In genomic region chr6:156191895-156192294, GRCh38 we compare ENCODE assay signal across 21 cellular contexts.
A peak's percentile ranks its signal among the peaks of the same experiment; 100 is the strongest.
DNase-seq lines count a peak whose midpoint lies in the region; ATAC-seq and TF ChIP-seq lines count a peak whose summit lies in the region.
"Had no signal": no experiment of that assay in that cellular context is flagged by ENCODE, and none has a peak within 500 bp of the region (broad histone marks: within the 10 kb centered on the region; RNA-seq: fewer than 3 reads in every experiment).

No MANE protein-coding gene starts in this region.

- no peak overlapping the region for H3K4me3 Mint-ChIP-seq in activated T-cell treated with anti-CD3 and anti-CD28 coated beads, Interleukin-2, amount 50 U/mL, for 4 hours
- no peak overlapping the region for H3K4me3 Mint-ChIP-seq in stimulated activated naive B cell treated with anti-CD40 and anti-IgM and Interleukin-4, amounts not matched to agents 10 μg/mL and 1 μg/mL and 100 μg/mL, for 72 hours
- H3K4me3 Mint-ChIP-seq: brain; CD8-positive, alpha-beta T cell; type B pancreatic cell had no signal

- H3K4me1 ChIP-seq in Loucy (ENCODE audit: insufficient read depth, low read length, poor library complexity, severe bottlenecking) (peaks cover 31% of the 10 kb centered on the region), upper lobe of right lung (no peaks in the 10 kb centered on the region), heart right ventricle (no peaks in the 10 kb centered on the region)
- H3K4me1 ChIP-seq: colonic mucosa, heart left ventricle, lower lobe of right lung, right atrium auricular region had no signal

- H3K27me3 ChIP-seq in Loucy (ENCODE audit: insufficient read depth, low read length, poor library complexity, severe bottlenecking) = no peaks in the 10 kb centered on the region
- no peaks in the 10 kb centered on the region for H3K27me3 ChIP-seq in upper lobe of right lung
- peaks cover 0 to 4% (median 0%) of the 10 kb centered on the region in 7 donors for H3K27me3 ChIP-seq in heart right ventricle
- H3K27me3 ChIP-seq: colonic mucosa, heart left ventricle, right atrium auricular region had no signal

- WGBS in heart right ventricle, 2 donors = 76 to 79% methylated on average over 3 of the region's 3 CpGs

- intact Hi-C loops in upper lobe of right lung (cut with DNase I) (no loop called here), heart right ventricle (cut with DNase I) (no loop called here)

- peaks cover 4% of the 10 kb centered on the region for H3K9me3 Mint-ChIP-seq in activated T-cell treated with anti-CD3 and anti-CD28 coated beads, Interleukin-2, amount 50 U/mL, for 4 hours
- peaks cover 3 to 4% of the 10 kb centered on the region in 2 donors for H3K9me3 Mint-ChIP-seq in stimulated activated naive B cell treated with anti-CD40 and anti-IgM and Interleukin-4, amounts not matched to agents 10 μg/mL and 1 μg/mL and 100 μg/mL, for 72 hours

- H3K27ac ChIP-seq in upper lobe of right lung = no peak overlapping the region
- H3K27ac ChIP-seq in heart right ventricle = no peak overlapping the region
- H3K27ac ChIP-seq: colonic mucosa, GM23248, heart left ventricle, lower lobe of right lung, right atrium auricular region, VCaP had no signal

- H3K4me3 ChIP-seq in Loucy (ENCODE audit: low read length, poor library complexity, severe bottlenecking) (peak overlapping the region; percentile 53), upper lobe of right lung (no peak overlapping the region), heart right ventricle (no peak overlapping the region)
- H3K4me3 ChIP-seq: colonic mucosa, GM23248, heart left ventricle, K562, lower lobe of right lung, right atrium auricular region had no signal

- no peak overlapping the region for H3K27ac Mint-ChIP-seq in stimulated activated naive B cell treated with anti-CD40 and anti-IgM and Interleukin-4, amounts not matched to agents 10 μg/mL and 1 μg/mL and 100 μg/mL, for 72 hours
- H3K27ac Mint-ChIP-seq: brain; CD8-positive, alpha-beta T cell; type B pancreatic cell had no signal

- no peaks in the 10 kb centered on the region for H3K9me2 ChIP-seq in Loucy (replicated peaks; ENCODE audit: low read depth, low read length)

- H3F3A ChIP-seq in Loucy (ENCODE audit: low read depth) = no peaks in the 10 kb centered on the region

- peak; percentile 96 for ATAC-seq in activated T-cell treated with anti-CD3 and anti-CD28 coated beads, Interleukin-2, amount 50 U/mL, for 4 hours
- ATAC-seq in GM21576 (IDR thresholded peaks at IDR 0.05; ENCODE audit: unreplicated experiment) = peak; percentile 44
- ATAC-seq in stimulated activated naive B cell treated with anti-CD40 and anti-IgM and Interleukin-4, amounts not matched to agents 10 μg/mL and 1 μg/mL and 100 μg/mL, for 72 hours (replicated peaks) = peak; percentile 39 to 78
- ATAC-seq in upper lobe of right lung = no peak
- ATAC-seq in heart right ventricle = no peak
- ATAC-seq: CD8-positive, alpha-beta T cell; heart left ventricle; K562; lower lobe of right lung had no signal

- no peak for TF ChIP-seq CTCF in Loucy (conservative IDR thresholded peaks at IDR 0.05; ENCODE audit: low read length)
- no peak for TF ChIP-seq CTCF in upper lobe of right lung (IDR thresholded peaks at IDR 0.05)
- TF ChIP-seq CTCF in heart right ventricle (IDR thresholded peaks at IDR 0.05) = no peak

- DNase-seq in activated T-cell treated with anti-CD3 and anti-CD28 coated beads, Interleukin-2, amount 50 U/mL, for 4 hours = no peak
- no peak for DNase-seq in activated T-cell treated with anti-CD3 and anti-CD28 coated beads, Interleukin-2, amount 50 U/mL, for 1 hour
- DNase-seq in stimulated activated naive B cell treated with anti-CD40 and anti-IgM and Interleukin-4, amounts not matched to agents 10 μg/mL and 1 μg/mL and 100 μg/mL, for 72 hours = no peak
- no peak for DNase-seq in upper lobe of right lung
- no peak for DNase-seq in OCI-M1 (lab: John Stamatoyannopoulos, UW)
- no peak for DNase-seq in heart right ventricle
- DNase-seq: CD8-positive, alpha-beta T cell; colonic mucosa; GM23248; heart left ventricle; lower lobe of right lung; MV-4-11; NCI-H1930; stimulated activated naive CD4-positive, alpha-beta T cell treated with Interleukin-2 at 50 U/mL for 16 hours had no signal

- H3K9ac ChIP-seq in Loucy (ENCODE audit: low read depth, low read length, poor library complexity, severe bottlenecking) = peak overlapping the region; percentile 44
- H3K9ac ChIP-seq: GM23248 had no signal

- no peaks in the 10 kb centered on the region for H3K79me2 ChIP-seq in Loucy (ENCODE audit: insufficient read depth, low read length)

- H3K9me3 ChIP-seq in Loucy (ENCODE audit: insufficient read depth, low read depth, low read length) (no peaks in the 10 kb centered on the region), upper lobe of right lung (no peaks in the 10 kb centered on the region), heart right ventricle (peaks cover 0 to 8% (median 0%) of the 10 kb centered on the region in 11 donors)
- H3K9me3 ChIP-seq: colonic mucosa, lower lobe of right lung, right atrium auricular region had no signal

- H3K4me1 Mint-ChIP-seq in activated T-cell treated with anti-CD3 and anti-CD28 coated beads, Interleukin-2, amount 50 U/mL, for 4 hours (ENCODE audit: low read depth) = peaks cover 16% of the 10 kb centered on the region
- H3K4me1 Mint-ChIP-seq in stimulated activated naive B cell treated with anti-CD40 and anti-IgM and Interleukin-4, amounts not matched to agents 10 μg/mL and 1 μg/mL and 100 μg/mL, for 72 hours = peaks cover 6 to 8% of the 10 kb centered on the region in 2 donors
- H3K4me1 Mint-ChIP-seq: brain had no signal

- no peaks in the 10 kb centered on the region for H4K20me1 ChIP-seq in Loucy (ENCODE audit: insufficient read depth, low read length, poor library complexity, severe bottlenecking)

- H2AFZ ChIP-seq in Loucy (ENCODE audit: low read length) = peak overlapping the region; percentile 65; the same call in 1 of the 2 replicates
- H2AFZ ChIP-seq: GM23248 had no signal

- H3K4me2 ChIP-seq in Loucy (ENCODE audit: low read depth, low read length, poor library complexity, severe bottlenecking) = peak overlapping the region; percentile 47

- no peaks in the 10 kb centered on the region for H3K27me3 Mint-ChIP-seq in activated T-cell treated with anti-CD3 and anti-CD28 coated beads, Interleukin-2, amount 50 U/mL, for 4 hours (ENCODE audit: low read depth)
- H3K27me3 Mint-ChIP-seq in stimulated activated naive B cell treated with anti-CD40 and anti-IgM and Interleukin-4, amounts not matched to agents 10 μg/mL and 1 μg/mL and 100 μg/mL, for 72 hours = no peaks in the 10 kb centered on the region
- H3K27me3 Mint-ChIP-seq: type B pancreatic cell had no signal

- H3K36me3 Mint-ChIP-seq in activated T-cell treated with anti-CD3 and anti-CD28 coated beads, Interleukin-2, amount 50 U/mL, for 4 hours (ENCODE audit: insufficient read depth) = peaks cover 2% of the 10 kb centered on the region
- H3K36me3 Mint-ChIP-seq in stimulated activated naive B cell treated with anti-CD40 and anti-IgM and Interleukin-4, amounts not matched to agents 10 μg/mL and 1 μg/mL and 100 μg/mL, for 72 hours = peaks cover 0 to 3% of the 10 kb centered on the region in 2 donors
- H3K36me3 Mint-ChIP-seq: brain; CD8-positive, alpha-beta T cell; type B pancreatic cell had no signal

- H3K36me3 ChIP-seq in Loucy (ENCODE audit: insufficient read depth, low read length) (no peaks in the 10 kb centered on the region), upper lobe of right lung (no peaks in the 10 kb centered on the region), heart right ventricle (no peaks in the 10 kb centered on the region)
- H3K36me3 ChIP-seq: colonic mucosa, heart left ventricle, lower lobe of right lung, right atrium auricular region had no signal

Comparison
In these comparisons a context has a peak if more than half of its experiments do, and no peak if none do; other contexts are left out.
1. ATAC-seq: peak in activated T-cell treated with anti-CD3 and anti-CD28 coated beads, Interleukin-2, amount 50 U/mL, for 4 hours (2 of 2), GM21576 (single experiment) and stimulated activated naive B cell treated with anti-CD40 and anti-IgM and Interleukin-4, amounts not matched to agents 10 μg/mL and 1 μg/mL and 100 μg/mL, for 72 hours (2 of 2); none in upper lobe of right lung (single experiment) and heart right ventricle (0 of 8).